In the genomic region with DNA sequence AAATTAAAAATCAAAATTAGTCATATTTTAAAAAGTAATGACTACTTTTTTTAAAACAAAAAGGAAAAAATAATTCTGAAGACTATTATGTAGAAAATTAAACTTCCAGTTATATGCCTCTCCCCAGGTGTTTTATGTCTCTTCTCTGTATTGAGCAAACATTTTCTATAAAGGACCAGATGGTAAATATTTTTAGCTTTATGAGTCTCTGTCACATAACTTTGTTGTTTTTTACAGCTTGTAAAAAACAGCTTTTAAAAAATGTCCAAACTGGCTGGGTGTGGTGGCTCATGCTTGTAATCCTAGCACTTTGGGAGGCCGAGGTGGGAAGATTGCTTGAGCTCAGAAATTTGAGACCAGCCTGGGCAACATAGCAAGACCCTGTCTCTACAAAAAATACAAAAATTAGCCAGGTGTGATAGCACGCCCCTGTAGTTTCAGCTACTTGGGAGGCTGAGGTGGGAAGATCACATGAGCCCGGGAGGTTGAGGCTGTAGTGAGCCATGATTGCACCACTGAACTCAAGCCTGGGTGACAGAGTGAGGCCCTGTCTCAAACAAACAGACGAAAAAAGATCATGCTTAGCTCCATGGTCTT, we compare ENCODE assay signal across 27 cellular contexts.
"Had no signal": no experiment of that assay in that cellular context is flagged by ENCODE, and none has a peak within 500 bp of the region (broad histone marks: within the 10 kb centered on the region; RNA-seq: fewer than 3 reads in every experiment).

No MANE protein-coding gene starts in this region.

- DNase-seq: activated B cell treated with CpG ODN at 0.5 μM for 24 hours; activated CD4-positive, alpha-beta T cell treated with anti-CD3 and anti-CD28 coated beads for 1 hour; activated CD4-positive, alpha-beta T cell treated with anti-CD3 and anti-CD28 coated beads, Interleukin-2, amount 10 ng/mL, durations not matched to agents 24 days and 14 days; activated CD4-positive, alpha-beta T cell treated with anti-CD3 and anti-CD28 coated beads, Interleukin-2, amount 50 U/mL, for 48 hours; activated gamma-delta T cell treated with Interleukin-2 at 50 U/mL for 16 hours; activated naive CD4-positive, alpha-beta T cell treated with anti-CD3 and anti-CD28 coated beads, Interleukin-2, amount 10 ng/mL, durations not matched to agents 7 days and 5 days; activated naive CD8-positive, alpha-beta T cell treated with anti-CD3 and anti-CD28 coated beads for 36 hours; activated T-cell treated with anti-CD3 and anti-CD28 coated beads for 4 hours; activated T-cell treated with anti-CD3 and anti-CD28 coated beads, Interleukin-2, amount 50 U/mL, for 48 hours; anterior cingulate cortex; MG63; NCI-H1105 treated with DMSO at 0.1 percent for 48 hours; NCI-H1436 treated with DMSO at 0.1 percent for 48 hours; NCI-H187; NCI-H2081; NCI-H510A treated with DMSO at 0.1 percent for 48 hours; NCI-H69; NK-92 treated with Interleukin-12 subunit alpha and Interleukin-12 subunit beta, amount 100 ng/mL, for 24 hours; OCI-M1; Peyer's patch; Right ventricle myocardium superior; SJCRH30; SW 1271 had no signal

- H3K4me3 ChIP-seq: MG63, Peyer's patch, SJCRH30 had no signal

- H3K4me1 Mint-ChIP-seq: activated B cell treated with CpG ODN at 0.5 μM for 24 hours had no signal

- H3K4me1 ChIP-seq: Peyer's patch, SJCRH30 had no signal

- H3K27ac ChIP-seq: KMS-11, Peyer's patch, RWPE1, SJCRH30 had no signal

- H3K4me3 Mint-ChIP-seq: activated B cell treated with CpG ODN at 0.5 μM for 24 hours; activated CD4-positive, alpha-beta T cell treated with anti-CD3 and anti-CD28 coated beads, Interleukin-2, amount 10 ng/mL, durations not matched to agents 24 days and 14 days; activated naive CD4-positive, alpha-beta T cell treated with anti-CD3 and anti-CD28 coated beads, Interleukin-2, amount 10 ng/mL, durations not matched to agents 7 days and 5 days; activated naive CD8-positive, alpha-beta T cell treated with anti-CD3 and anti-CD28 coated beads for 36 hours; activated T-helper 17 cell treated with anti-CD3 and anti-CD28 coated beads, Interleukin-2, amount 50 U/mL, for 72 hours had no signal

- H3K27ac Mint-ChIP-seq: activated B cell treated with CpG ODN at 0.5 μM for 24 hours; activated CD4-positive, alpha-beta T cell treated with anti-CD3 and anti-CD28 coated beads, Interleukin-2, amount 10 ng/mL, durations not matched to agents 24 days and 14 days; activated naive CD4-positive, alpha-beta T cell treated with anti-CD3 and anti-CD28 coated beads, Interleukin-2, amount 10 ng/mL, durations not matched to agents 7 days and 5 days; activated naive CD8-positive, alpha-beta T cell treated with anti-CD3 and anti-CD28 coated beads for 36 hours; activated T-helper 17 cell treated with anti-CD3 and anti-CD28 coated beads, Interleukin-2, amount 50 U/mL, for 72 hours had no signal

- H3K27me3 ChIP-seq: MG63, Peyer's patch, SJCRH30 had no signal

- H3K9me3 Mint-ChIP-seq: activated B cell treated with CpG ODN at 0.5 μM for 24 hours; activated CD4-positive, alpha-beta T cell treated with anti-CD3 and anti-CD28 coated beads, Interleukin-2, amount 10 ng/mL, durations not matched to agents 24 days and 14 days; activated naive CD4-positive, alpha-beta T cell treated with anti-CD3 and anti-CD28 coated beads, Interleukin-2, amount 10 ng/mL, durations not matched to agents 7 days and 5 days; activated naive CD8-positive, alpha-beta T cell treated with anti-CD3 and anti-CD28 coated beads for 36 hours; activated T-helper 17 cell treated with anti-CD3 and anti-CD28 coated beads, Interleukin-2, amount 50 U/mL, for 72 hours had no signal

- H3K9me3 ChIP-seq: MG63, Peyer's patch, SJCRH30, SK-N-SH had no signal

- ATAC-seq: activated T-helper 17 cell treated with anti-CD3 and anti-CD28 coated beads, Interleukin-2, amount 50 U/mL, for 72 hours had no signal

- H3K27me3 Mint-ChIP-seq: activated B cell treated with CpG ODN at 0.5 μM for 24 hours; activated CD4-positive, alpha-beta T cell treated with anti-CD3 and anti-CD28 coated beads, Interleukin-2, amount 10 ng/mL, durations not matched to agents 24 days and 14 days; activated naive CD4-positive, alpha-beta T cell treated with anti-CD3 and anti-CD28 coated beads, Interleukin-2, amount 10 ng/mL, durations not matched to agents 7 days and 5 days; activated naive CD8-positive, alpha-beta T cell treated with anti-CD3 and anti-CD28 coated beads for 36 hours; activated T-helper 17 cell treated with anti-CD3 and anti-CD28 coated beads, Interleukin-2, amount 50 U/mL, for 72 hours had no signal
